Comparison of ENCODE assay signal across 18 cellular contexts in genomic region chr12:76242813-76243540, GRCh38.
DNase-seq lines count a peak whose midpoint lies in the region; ATAC-seq, FAIRE-seq and TF ChIP-seq lines count a peak whose summit lies in the region.
"Had no signal": no experiment of that assay in that cellular context is flagged by ENCODE, and none has a peak within 500 bp of the region (broad histone marks: within the 10 kb centered on the region; RNA-seq: fewer than 3 reads in every experiment).

No MANE protein-coding gene starts in this region.

- peak overlapping the region; percentile 25 for H3K27ac Mint-ChIP-seq in HFFc6
- no peak overlapping the region for H3K27ac Mint-ChIP-seq in astrocyte (ENCODE audit: unreplicated experiment)
- H3K27ac Mint-ChIP-seq in activated CD4-positive, alpha-beta memory T cell treated with anti-CD3 and anti-CD28 coated beads for 36 hours: no peak overlapping the region
- H3K27ac Mint-ChIP-seq in activated T-cell treated with anti-CD3 and anti-CD28 coated beads, Interleukin-2, amount 50 U/mL, for 72 hours: no peak overlapping the region
- no peak overlapping the region for H3K27ac Mint-ChIP-seq in CD4-positive, alpha-beta memory T cell

- H3K9me3 ChIP-seq in astrocyte (ENCODE audit: insufficient read depth, low read depth, low read length) (no peaks in the 10 kb centered on the region), osteoblast (ENCODE audit: low read depth, low read length) (no peaks in the 10 kb centered on the region)
- no peaks in the 10 kb centered on the region for H3K9me3 ChIP-seq in CD4-positive, alpha-beta memory T cell (ENCODE audit: control insufficient read depth in 1 of 2, low read length in 2 of 2)
- H3K9me3 ChIP-seq: BLaER1 treated with 17β-estradiol and CSF1 and Interleukin-3, amounts not matched to agents 10 nM and 100 nM had no signal

- H2AFZ ChIP-seq in astrocyte (ENCODE audit: low read depth, low read length) (no peak overlapping the region), osteoblast (ENCODE audit: low read length) (no peak overlapping the region)

- DNase-seq in AG10803 (ENCODE audit: low read depth): peak; percentile 71
- peak; percentile 60 for DNase-seq in HFFc6
- peak; percentile 66 for DNase-seq in astrocyte (ENCODE audit: low read depth)
- peak; percentile 77 for DNase-seq in osteoblast (ENCODE audit: insufficient read length, low spot score, missing footprints)
- DNase-seq in activated CD4-positive, alpha-beta memory T cell treated with anti-CD3 and anti-CD28 coated beads for 36 hours: no peak
- no peak for DNase-seq in DMS79 (lab: John Stamatoyannopoulos, UW)
- DNase-seq in activated T-cell treated with anti-CD3 and anti-CD28 coated beads, Interleukin-2, amount 50 U/mL, for 72 hours: no peak
- no peak for DNase-seq in CD4-positive, alpha-beta memory T cell
- DNase-seq: GOT3, KG1, MM.1S, NCI-H1105, NCI-H1694 treated with DMSO at 0.1 percent for 48 hours, NCI-H774, Right ventricle myocardium superior had no signal

- H3K4me3 Mint-ChIP-seq in HFFc6 (no peak overlapping the region), astrocyte (ENCODE audit: unreplicated experiment) (no peak overlapping the region)
- no peak overlapping the region for H3K4me3 Mint-ChIP-seq in activated CD4-positive, alpha-beta memory T cell treated with anti-CD3 and anti-CD28 coated beads for 36 hours
- no peak overlapping the region for H3K4me3 Mint-ChIP-seq in activated T-cell treated with anti-CD3 and anti-CD28 coated beads, Interleukin-2, amount 50 U/mL, for 72 hours
- H3K4me3 Mint-ChIP-seq in CD4-positive, alpha-beta memory T cell: no peak overlapping the region

- H3K27me3 ChIP-seq in astrocyte (ENCODE audit: insufficient read depth, low read length): no peaks in the 10 kb centered on the region
- H3K27me3 ChIP-seq in osteoblast (ENCODE audit: insufficient read depth, low read length): no peaks in the 10 kb centered on the region
- H3K27me3 ChIP-seq in CD4-positive, alpha-beta memory T cell (ENCODE audit: insufficient read depth, low read length): no peaks in the 10 kb centered on the region
- H3K27me3 ChIP-seq: BLaER1 treated with 17β-estradiol and CSF1 and Interleukin-3, amounts not matched to agents 10 nM and 100 nM had no signal

- TF ChIP-seq CTCF in AG10803 (conservative IDR thresholded peaks at IDR 0.05; ENCODE audit: low read length) (no peak), HFFc6 (IDR thresholded peaks at IDR 0.05) (no peak), astrocyte (IDR thresholded peaks at IDR 0.05; ENCODE audit: insufficient read depth, low read depth, low read length) (no peak), osteoblast (IDR thresholded peaks at IDR 0.05; ENCODE audit: extremely low read depth, low read depth, low read length) (no peak)

- H3K9me3 Mint-ChIP-seq in HFFc6: no peaks in the 10 kb centered on the region
- H3K9me3 Mint-ChIP-seq in astrocyte (ENCODE audit: unreplicated experiment): peaks cover 4% of the 10 kb centered on the region
- H3K9me3 Mint-ChIP-seq in activated CD4-positive, alpha-beta memory T cell treated with anti-CD3 and anti-CD28 coated beads for 36 hours: no peaks in the 10 kb centered on the region
- no peaks in the 10 kb centered on the region for H3K9me3 Mint-ChIP-seq in activated T-cell treated with anti-CD3 and anti-CD28 coated beads, Interleukin-2, amount 50 U/mL, for 72 hours
- no peaks in the 10 kb centered on the region for H3K9me3 Mint-ChIP-seq in CD4-positive, alpha-beta memory T cell

- no peak overlapping the region for H3K9ac ChIP-seq in astrocyte (ENCODE audit: low read length)
- H3K9ac ChIP-seq: BLaER1 treated with 17β-estradiol and CSF1 and Interleukin-3, amounts not matched to agents 10 nM and 100 nM had no signal

- H3K4me1 ChIP-seq in astrocyte (ENCODE audit: insufficient read depth, low read length) (peaks cover 14% of the 10 kb centered on the region), osteoblast (ENCODE audit: insufficient read depth, low read length) (peaks cover 36% of the 10 kb centered on the region)
- no peaks in the 10 kb centered on the region for H3K4me1 ChIP-seq in CD4-positive, alpha-beta memory T cell (ENCODE audit: insufficient read depth, low read length)
- H3K4me1 ChIP-seq: BLaER1 treated with 17β-estradiol and CSF1 and Interleukin-3, amounts not matched to agents 10 nM and 100 nM had no signal

- H4K20me1 ChIP-seq in astrocyte (ENCODE audit: insufficient read depth, low read length) (no peaks in the 10 kb centered on the region), osteoblast (ENCODE audit: insufficient read depth, low read length) (no peaks in the 10 kb centered on the region)
- H4K20me1 ChIP-seq: BLaER1 treated with 17β-estradiol and CSF1 and Interleukin-3, amounts not matched to agents 10 nM and 100 nM had no signal

- H3K36me3 Mint-ChIP-seq in HFFc6 (ENCODE audit: low read depth) (no peaks in the 10 kb centered on the region), astrocyte (ENCODE audit: low read depth, unreplicated experiment) (no peaks in the 10 kb centered on the region)
- no peaks in the 10 kb centered on the region for H3K36me3 Mint-ChIP-seq in activated CD4-positive, alpha-beta memory T cell treated with anti-CD3 and anti-CD28 coated beads for 36 hours
- no peaks in the 10 kb centered on the region for H3K36me3 Mint-ChIP-seq in activated T-cell treated with anti-CD3 and anti-CD28 coated beads, Interleukin-2, amount 50 U/mL, for 72 hours (ENCODE audit: insufficient read depth in 2 of 2)
- no peaks in the 10 kb centered on the region for H3K36me3 Mint-ChIP-seq in CD4-positive, alpha-beta memory T cell

- CTCF ChIA-PET in activated CD4-positive, alpha-beta memory T cell treated with anti-CD3 and anti-CD28 coated beads for 36 hours (lab: Charles Lee): interaction anchor here (0.6 kb wide), 1 partner anchor 265 kb away, joined by 3 read pairs; no protein-coding TSS in a partner anchor
- CTCF ChIA-PET in CD4-positive, alpha-beta memory T cell (lab: Charles Lee; ENCODE audit: partially characterized antibody): no interaction called here

- no peak for ATAC-seq in activated T-cell treated with anti-CD3 and anti-CD28 coated beads, Interleukin-2, amount 50 U/mL, for 72 hours (replicated peaks in 1 of 2)
- ATAC-seq: Panc1 had no signal

- H3K79me2 ChIP-seq in astrocyte (ENCODE audit: insufficient read depth, low read length): no peaks in the 10 kb centered on the region
- no peaks in the 10 kb centered on the region for H3K79me2 ChIP-seq in osteoblast (ENCODE audit: insufficient read depth, low read length)

- FAIRE-seq in astrocyte (lab: Jason Lieb, UNC): peak; percentile 55

- H3K4me2 ChIP-seq in astrocyte (ENCODE audit: low read length): no peak overlapping the region
- no peak overlapping the region for H3K4me2 ChIP-seq in osteoblast (ENCODE audit: insufficient read depth, low read length)
- H3K4me2 ChIP-seq: BLaER1 treated with 17β-estradiol and CSF1 and Interleukin-3, amounts not matched to agents 10 nM and 100 nM had no signal

- intact Hi-C loops in activated CD4-positive, alpha-beta memory T cell treated with anti-CD3 and anti-CD28 coated beads for 36 hours (cut with micrococcal nuclease): no loop called here
- intact Hi-C loops in CD4-positive, alpha-beta memory T cell (cut with micrococcal nuclease): no loop called here

- peaks cover 39% of the 10 kb centered on the region for H3K4me1 Mint-ChIP-seq in HFFc6 (ENCODE audit: low read depth)
- peaks cover 14% of the 10 kb centered on the region for H3K4me1 Mint-ChIP-seq in astrocyte (ENCODE audit: low read depth, unreplicated experiment)
- no peaks in the 10 kb centered on the region for H3K4me1 Mint-ChIP-seq in activated CD4-positive, alpha-beta memory T cell treated with anti-CD3 and anti-CD28 coated beads for 36 hours (ENCODE audit: low read depth)
- no peaks in the 10 kb centered on the region for H3K4me1 Mint-ChIP-seq in activated T-cell treated with anti-CD3 and anti-CD28 coated beads, Interleukin-2, amount 50 U/mL, for 72 hours (ENCODE audit: low read depth)
- no peaks in the 10 kb centered on the region for H3K4me1 Mint-ChIP-seq in CD4-positive, alpha-beta memory T cell

- H3K36me3 ChIP-seq in astrocyte (ENCODE audit: insufficient read depth, low read length) (no peaks in the 10 kb centered on the region), osteoblast (ENCODE audit: insufficient read depth, low read length) (no peaks in the 10 kb centered on the region)
- no peaks in the 10 kb centered on the region for H3K36me3 ChIP-seq in CD4-positive, alpha-beta memory T cell (ENCODE audit: insufficient read depth, low read length)
- H3K36me3 ChIP-seq: BLaER1 treated with 17β-estradiol and CSF1 and Interleukin-3, amounts not matched to agents 10 nM and 100 nM had no signal

- POLR2A ChIA-PET in activated CD4-positive, alpha-beta memory T cell treated with anti-CD3 and anti-CD28 coated beads for 36 hours (lab: Charles Lee): interaction anchor here (0.8 kb wide), 1 partner anchor 22 kb away, joined by 3 read pairs; no protein-coding TSS in a partner anchor
- POLR2A ChIA-PET in CD4-positive, alpha-beta memory T cell (lab: Charles Lee; ENCODE audit: partially characterized antibody): no interaction called here

- H3K27me3 Mint-ChIP-seq in HFFc6 (ENCODE audit: insufficient read depth) (no peaks in the 10 kb centered on the region; the same call in none of the 2 replicates), astrocyte (ENCODE audit: low read depth, unreplicated experiment) (no peaks in the 10 kb centered on the region)
- peaks cover 10% of the 10 kb centered on the region for H3K27me3 Mint-ChIP-seq in activated CD4-positive, alpha-beta memory T cell treated with anti-CD3 and anti-CD28 coated beads for 36 hours
- peaks cover 24% of the 10 kb centered on the region for H3K27me3 Mint-ChIP-seq in activated T-cell treated with anti-CD3 and anti-CD28 coated beads, Interleukin-2, amount 50 U/mL, for 72 hours (ENCODE audit: low read depth)
- peaks cover 2 to 3% of the 10 kb centered on the region in 2 donors for H3K27me3 Mint-ChIP-seq in CD4-positive, alpha-beta memory T cell

- H3K27ac ChIP-seq in astrocyte (ENCODE audit: low read depth, low read length) (no peak overlapping the region), osteoblast (ENCODE audit: low read depth, low read length) (peak overlapping the region; percentile 84)
- no peak overlapping the region for H3K27ac ChIP-seq in CD4-positive, alpha-beta memory T cell (ENCODE audit: low read depth, low read length)
- H3K27ac ChIP-seq: BLaER1 treated with 17β-estradiol and CSF1 and Interleukin-3, amounts not matched to agents 10 nM and 100 nM; HL-60 had no signal

- H3K4me3 ChIP-seq in AG10803 (ENCODE audit: low read length) (no peak overlapping the region), astrocyte (ENCODE audit: insufficient read depth, low read depth, low read length) (no peak overlapping the region), osteoblast (ENCODE audit: insufficient read depth, low read length) (no peak overlapping the region)
- no peak overlapping the region for H3K4me3 ChIP-seq in CD4-positive, alpha-beta memory T cell (ENCODE audit: low read length in 2 of 2)
- H3K4me3 ChIP-seq: BLaER1 treated with 17β-estradiol and CSF1 and Interleukin-3, amounts not matched to agents 10 nM and 100 nM had no signal

Comparison
In these comparisons a context has a peak if more than half of its experiments do, and no peak if none do; other contexts are left out.
1. DNase-seq: peak in AG10803 (single experiment), HFFc6 (single experiment), astrocyte (single experiment) and osteoblast (single experiment); none in activated CD4-positive, alpha-beta memory T cell treated with anti-CD3 and anti-CD28 coated beads for 36 hours (single experiment), DMS79 (single experiment), activated T-cell treated with anti-CD3 and anti-CD28 coated beads, Interleukin-2, amount 50 U/mL, for 72 hours (0 of 2) and CD4-positive, alpha-beta memory T cell (0 of 5).